Comparison of ENCODE assay signal across 19 cellular contexts in genomic region chr7:148296994-148297644, GRCh38.
DNase-seq lines count a peak whose midpoint lies in the region; TF ChIP-seq lines count a peak whose summit lies in the region.
"Had no signal": no experiment of that assay in that cellular context is flagged by ENCODE, and none has a peak within 500 bp of the region (broad histone marks: within the 10 kb centered on the region; RNA-seq: fewer than 3 reads in every experiment).

No MANE protein-coding gene starts in this region.

- no TSS peak for BruUV-seq in PC-9 (replicated peaks; lab: Mats Ljungman, UMichigan)

- H3K4me1 Mint-ChIP-seq in glutamatergic neuron (ENCODE audit: low read depth, unreplicated experiment): peaks cover 5% of the 10 kb centered on the region

- H3K27me3 ChIP-seq in BE2C (no peaks in the 10 kb centered on the region), PC-9 (ENCODE audit: insufficient read depth, low read depth) (peaks cover 11% of the 10 kb centered on the region; the same call in 1 of the 2 replicates)
- H3K27me3 ChIP-seq: cardiac muscle cell, vagina had no signal

- peaks cover 3% of the 10 kb centered on the region for H3K9me3 Mint-ChIP-seq in glutamatergic neuron (ENCODE audit: unreplicated experiment)

- no peak overlapping the region for H2AFZ ChIP-seq in PC-9

- H3K36me3 Mint-ChIP-seq in glutamatergic neuron (ENCODE audit: unreplicated experiment): no peaks in the 10 kb centered on the region

- in situ Hi-C loops in GM13977 (cut with MboI; ENCODE audit: low pct_unique_long_range_greater_than_20kb, low sequenced_read_pairs, unreplicated experiment): no loop called here

- no peak overlapping the region for H3K4me3 Mint-ChIP-seq in glutamatergic neuron (ENCODE audit: unreplicated experiment)
- H3K4me3 Mint-ChIP-seq: T-helper 17 cell had no signal

- H3K36me3 ChIP-seq in BE2C (no peaks in the 10 kb centered on the region), PC-9 (ENCODE audit: low read depth) (no peaks in the 10 kb centered on the region)
- H3K36me3 ChIP-seq: cardiac muscle cell, vagina had no signal

- POLR2A ChIA-PET in PC-9 (lab: Charles Lee; ENCODE audit: unreplicated experiment): no interaction called here

- CTCF ChIA-PET in PC-9 (lab: Charles Lee): no interaction called here

- H3K4me1 ChIP-seq in BE2C (no peaks in the 10 kb centered on the region), PC-9 (replicated peaks; ENCODE audit: insufficient read depth) (no peaks in the 10 kb centered on the region)
- H3K4me1 ChIP-seq: vagina had no signal

- H3K4me3 ChIP-seq in BE2C (ENCODE audit: low read depth, low read length): no peak overlapping the region
- no peak overlapping the region for H3K4me3 ChIP-seq in PC-9
- no peak overlapping the region for H3K4me3 ChIP-seq in foreskin fibroblast (ENCODE audit: low read depth in 1 of 2, low read length in 2 of 2)
- H3K4me3 ChIP-seq: cardiac muscle cell, mucosa of descending colon, vagina had no signal

- no peak overlapping the region for H3K27ac ChIP-seq in PC-9
- H3K27ac ChIP-seq: cardiac muscle cell, vagina had no signal

- no peak overlapping the region for H3K27ac Mint-ChIP-seq in glutamatergic neuron (ENCODE audit: unreplicated experiment)
- H3K27ac Mint-ChIP-seq: T-helper 17 cell had no signal

- no peaks in the 10 kb centered on the region for H3K79me2 ChIP-seq in PC-9 (ENCODE audit: low read depth)

- no peaks in the 10 kb centered on the region for H4K20me1 ChIP-seq in PC-9 (ENCODE audit: insufficient read depth)

- TF ChIP-seq CTCF in BE2C (IDR thresholded peaks at IDR 0.05; ENCODE audit: low read depth, low read length): peak; percentile 42
- peak; percentile 8 for TF ChIP-seq CTCF in GM13977 (IDR thresholded peaks at IDR 0.05; ENCODE audit: extremely low read depth, insufficient read depth, missing control alignments)
- peak; percentile 32; the same call in 1 of the 2 replicates for TF ChIP-seq CTCF in PC-9 (conservative IDR thresholded peaks at IDR 0.05)
- peak; percentile 44 for TF ChIP-seq CTCF in glutamatergic neuron (IDR thresholded peaks at IDR 0.05; ENCODE audit: partially characterized antibody, unreplicated experiment)
- no peak for TF ChIP-seq CTCF in foreskin fibroblast (IDR thresholded peaks at IDR 0.05; ENCODE audit: low read depth, low read length)

- DNase-seq in BE2C: no peak
- no peak for DNase-seq in GM13977 (ENCODE audit: low spot score)
- DNase-seq in PC-9: no peak
- DNase-seq in glutamatergic neuron: no peak
- no peak for DNase-seq in foreskin fibroblast
- no peak for DNase-seq in NOMO-1 (lab: John Stamatoyannopoulos, UW; ENCODE audit: unreplicated experiment in 2 of 2)
- no peak for DNase-seq in globus pallidus (ENCODE audit: low spot score)
- DNase-seq in C1 segment of cervical spinal cord (lab: John Stamatoyannopoulos, UW): no peak
- DNase-seq: COR-L47; effector CD4-positive, alpha-beta T cell; GF-D8; KG1; left cardiac atrium; mucosa of descending colon; NCI-H1105 treated with DMSO at 0.1 percent for 48 hours; NCI-H2171; T-helper 17 cell had no signal

- peaks cover 4% of the 10 kb centered on the region for H3K27me3 Mint-ChIP-seq in glutamatergic neuron (ENCODE audit: unreplicated experiment)
- H3K27me3 Mint-ChIP-seq: T-helper 17 cell had no signal

- no peak overlapping the region for H3K4me2 ChIP-seq in PC-9

- no peaks in the 10 kb centered on the region for H3K9me2 ChIP-seq in PC-9 (ENCODE audit: insufficient read depth)

- intact Hi-C loops in PC-9 (cut with micrococcal nuclease; ENCODE audit: unreplicated experiment): no loop called here

- no peaks in the 10 kb centered on the region for H3F3A ChIP-seq in PC-9 (ENCODE audit: insufficient read depth, low read depth)

- H3K9me3 ChIP-seq in BE2C (no peaks in the 10 kb centered on the region), PC-9 (ENCODE audit: insufficient read depth, low read depth) (no peaks in the 10 kb centered on the region; the same call in 1 of the 2 replicates)
- H3K9me3 ChIP-seq: mucosa of descending colon, vagina had no signal
